In genomic region chr11:120334332-120334731, GRCh38 we compare ENCODE assay signal across 16 cellular contexts. TPM values are rescaled to one million over a fixed set of nuclear protein-coding genes. Genes with fewer than 3 reads are reported as not detected.
DNase-seq lines count a peak whose midpoint lies in the region; ATAC-seq, FAIRE-seq and TF ChIP-seq lines count a peak whose summit lies in the region.
"Had no signal": no experiment of that assay in that cellular context is flagged by ENCODE, and none has a peak within 500 bp of the region (broad histone marks: within the 10 kb centered on the region; RNA-seq: fewer than 3 reads in every experiment).

No MANE protein-coding gene starts in this region.

- H3K4me1 Mint-ChIP-seq in MCF 10A (ENCODE audit: insufficient read depth, unreplicated experiment) (peaks cover 42% of the 10 kb centered on the region), neural crest cell (peaks cover 25% of the 10 kb centered on the region)

- H3K4me3 Mint-ChIP-seq in MCF 10A (ENCODE audit: unreplicated experiment): no peak overlapping the region
- H3K4me3 Mint-ChIP-seq in neural crest cell: peak overlapping the region; percentile 33

- H3K27me3 ChIP-seq in breast epithelium: no peaks in the 10 kb centered on the region
- no peaks in the 10 kb centered on the region for H3K27me3 ChIP-seq in esophagus muscularis mucosa
- H3K27me3 ChIP-seq in tibial nerve: no peaks in the 10 kb centered on the region
- no peaks in the 10 kb centered on the region for H3K27me3 ChIP-seq in pancreas
- H3K27me3 ChIP-seq: suprapubic skin had no signal

- TF ChIP-seq EP300 in esophagus muscularis mucosa (IDR thresholded peaks at IDR 0.05): no peak
- TF ChIP-seq EP300 in tibial nerve (IDR thresholded peaks at IDR 0.05): no peak

- H3K36me3 ChIP-seq in breast epithelium (no peaks in the 10 kb centered on the region), esophagus muscularis mucosa (peaks cover 0 to 20% (median 9%) of the 10 kb centered on the region in 4 donors), tibial nerve (peaks cover 0 to 14% (median 0%) of the 10 kb centered on the region in 3 donors), pancreas (no peaks in the 10 kb centered on the region)

- H3K27ac Mint-ChIP-seq in MCF 10A (ENCODE audit: low read depth, unreplicated experiment): no peak overlapping the region
- H3K27ac Mint-ChIP-seq in neural crest cell (ENCODE audit: unreplicated experiment): no peak overlapping the region
- H3K27ac Mint-ChIP-seq: activated CD8-positive, alpha-beta T cell treated with anti-CD3 and anti-CD28 coated beads for 36 hours had no signal

- TF ChIP-seq POLR2A in breast epithelium (IDR thresholded peaks at IDR 0.05) (no peak), esophagus muscularis mucosa (IDR thresholded peaks at IDR 0.05; ENCODE audit: low read depth) (no peak), tibial nerve (IDR thresholded peaks at IDR 0.05) (no peak)

- DNase-seq in breast epithelium (ENCODE audit: low spot score in 2 of 2) (no peak), MCF 10A (ENCODE audit: unreplicated experiment) (no peak), esophagus muscularis mucosa (ENCODE audit: extremely low spot score) (no peak), neural crest cell (ENCODE audit: low read depth, low spot score) (no peak), tibial nerve (ENCODE audit: low spot score in 2 of 2) (no peak), CD1c-positive myeloid dendritic cell (ENCODE audit: extremely low spot score) (no peak), RKO (ENCODE audit: low spot score) (no peak), pancreas (no peak)
- DNase-seq: activated gamma-delta T cell, kidney had no signal

- POLR2A ChIA-PET in MCF 10A (lab: Yijun Ruan, JAX): interaction anchor here (0.7 to 6.1 kb wide), 13 partner anchors 9 to 351 kb away, joined by 3 to 128 read pairs (median 6); partner anchors contain the start of gene TLCD5

- TF ChIP-seq CTCF in breast epithelium (IDR thresholded peaks at IDR 0.05) (no peak), MCF 10A (IDR thresholded peaks at IDR 0.05; ENCODE audit: unreplicated experiment) (no peak), esophagus muscularis mucosa (IDR thresholded peaks at IDR 0.05) (no peak), neural crest cell (conservative IDR thresholded peaks at IDR 0.05) (no peak), tibial nerve (IDR thresholded peaks at IDR 0.05) (no peak), pancreas (IDR thresholded peaks at IDR 0.05) (no peak)

- CTCF ChIA-PET in MCF 10A (lab: Yijun Ruan, JAX): interaction anchor here (0.6 to 4.7 kb wide), 19 partner anchors 15 to 791 kb away, joined by 3 to 23 read pairs (median 4); no protein-coding TSS in a partner anchor

- H3K27ac ChIP-seq in breast epithelium: peak overlapping the region; percentile 68 to 98
- H3K27ac ChIP-seq in esophagus muscularis mucosa (replicated peaks in 1 of 4): peak overlapping the region; percentile 99 to 100 (median 99)
- H3K27ac ChIP-seq in tibial nerve: peak overlapping the region; percentile 45 to 99 (median 91)
- H3K27ac ChIP-seq in pancreas: no peak overlapping the region

- H3K4me1 ChIP-seq in breast epithelium: peaks cover 0 to 10% of the 10 kb centered on the region in 2 donors
- H3K4me1 ChIP-seq in esophagus muscularis mucosa: peaks cover 39 to 59% (median 53%) of the 10 kb centered on the region in 4 donors
- peaks cover 0 to 31% (median 6%) of the 10 kb centered on the region in 4 donors for H3K4me1 ChIP-seq in tibial nerve
- H3K4me1 ChIP-seq in pancreas: peaks cover 13 to 30% (median 19%) of the 10 kb centered on the region in 3 donors
- H3K4me1 ChIP-seq: parathyroid adenoma had no signal

- no TSS peak for BruUV-seq in MCF 10A (replicated peaks; lab: Mats Ljungman, UMichigan)

- WGBS in esophagus muscularis mucosa: 17% methylated on average over 1 of the region's 1 CpG
- 20 to 39% methylated on average over 1 of the region's 1 CpG for WGBS in tibial nerve, 2 donors
- 43 to 49% methylated on average over 1 of the region's 1 CpG for WGBS in pancreas, 2 donors

- peaks cover 9% of the 10 kb centered on the region for H3K36me3 Mint-ChIP-seq in MCF 10A (ENCODE audit: insufficient read depth, unreplicated experiment)
- no peaks in the 10 kb centered on the region for H3K36me3 Mint-ChIP-seq in neural crest cell (ENCODE audit: low read depth)

- no peak for FAIRE-seq in pancreas (lab: Jason Lieb, UNC)
- FAIRE-seq: kidney had no signal

- no peak for ATAC-seq in pancreas
- ATAC-seq: HCT116 had no signal

- no peaks in the 10 kb centered on the region for H3K27me3 Mint-ChIP-seq in MCF 10A (ENCODE audit: insufficient read depth, unreplicated experiment)
- no peaks in the 10 kb centered on the region for H3K27me3 Mint-ChIP-seq in neural crest cell (ENCODE audit: low read depth)

- no peak overlapping the region for H3K4me3 ChIP-seq in breast epithelium
- H3K4me3 ChIP-seq in esophagus muscularis mucosa: no peak overlapping the region
- H3K4me3 ChIP-seq in tibial nerve: no peak overlapping the region
- no peak overlapping the region for H3K4me3 ChIP-seq in pancreas

- intact Hi-C loops in breast epithelium (cut with DNase I; ENCODE audit: low total_unique reads): no loop called here
- intact Hi-C loops in MCF 10A (cut with micrococcal nuclease): no loop called here
- intact Hi-C loops in esophagus muscularis mucosa (cut with DNase I): loop anchor here (2.0 kb wide), 1 partner anchor 98 kb away; no protein-coding TSS in a partner anchor
- intact Hi-C loops in pancreas (cut with DNase I): no loop called here

- H3K9me3 ChIP-seq in breast epithelium (no peaks in the 10 kb centered on the region), esophagus muscularis mucosa (no peaks in the 10 kb centered on the region), tibial nerve (no peaks in the 10 kb centered on the region), pancreas (no peaks in the 10 kb centered on the region)
- H3K9me3 ChIP-seq: Caco-2, suprapubic skin had no signal

- H3K9me3 Mint-ChIP-seq in MCF 10A (ENCODE audit: unreplicated experiment): no peaks in the 10 kb centered on the region
- no peaks in the 10 kb centered on the region for H3K9me3 Mint-ChIP-seq in neural crest cell
- H3K9me3 Mint-ChIP-seq: activated CD8-positive, alpha-beta T cell treated with anti-CD3 and anti-CD28 coated beads for 36 hours had no signal

RNA-seq across cellular contexts. Expression of gene ARHGEF12, which starts 1.9 kb away (rescaled TPM):
- 100 to 1,000 TPM in 2 of 3 donors, 10 to 100 TPM in 1; 83.4 to 192 (median 145) TPM for total RNA-seq in breast epithelium
- total RNA-seq in MCF 10A (2022): 61.2 and 62.8 TPM in 2 replicates
- total RNA-seq in esophagus muscularis mucosa: 100 to 1,000 TPM in 3 of 4 donors, 10 to 100 TPM in 1; 89.1 to 118 (median 106) TPM
- 66.1 and 66.2 TPM in 2 replicates for total RNA-seq in neural crest cell
- 100 to 1,000 TPM in 2 of 4 donors, 10 to 100 TPM in 2; 92.1 to 122 (median 104) TPM for total RNA-seq in tibial nerve
- 10 to 100 TPM; 36.7 to 74.7 (median 41.7) TPM for total RNA-seq in pancreas
- polyA plus RNA-seq in pancreas: 10 to 100 TPM; 13.8 to 18.6 TPM

RNA-seq across cellular contexts. Expression of gene TLCD5, which starts 9.2 kb away (rescaled TPM):
- 1 to 10 TPM; 2.9 to 8.2 (median 6.9) TPM for total RNA-seq in breast epithelium
- 9.6 and 13.0 TPM in 2 replicates for total RNA-seq in MCF 10A (2022)
- 1 to 10 TPM; 3.7 to 6.3 (median 4.4) TPM for total RNA-seq in esophagus muscularis mucosa
- 16.7 and 16.8 TPM in 2 replicates for total RNA-seq in neural crest cell
- 1 to 10 TPM; 6.3 to 9.4 (median 8.2) TPM for total RNA-seq in tibial nerve
- total RNA-seq in pancreas: 1 to 10 TPM; 1.7 to 5.7 (median 2.6) TPM
- 1 to 10 TPM; 1.5 to 3.4 TPM for polyA plus RNA-seq in pancreas
- polyA plus RNA-seq: naive thymus-derived CD4-positive, alpha-beta T cell had no signal

Comparison
In these comparisons a context has a peak if more than half of its experiments do, and no peak if none do; other contexts are left out.
1. H3K27ac ChIP-seq: peak in breast epithelium (2 of 2), esophagus muscularis mucosa (4 of 4) and tibial nerve (4 of 4); none in pancreas (0 of 4).